In genomic region chr16:24645739-24646645, GRCh38 we compare ENCODE assay signal across 10 cellular contexts.
DNase-seq lines count a peak whose midpoint lies in the region; ATAC-seq and TF ChIP-seq lines count a peak whose summit lies in the region.
"Had no signal": no experiment of that assay in that cellular context is flagged by ENCODE, and none has a peak within 500 bp of the region (broad histone marks: within the 10 kb centered on the region; RNA-seq: fewer than 3 reads in every experiment).

No MANE protein-coding gene starts in this region.

- no peak overlapping the region for H3K4me3 Mint-ChIP-seq in natural killer cell treated with Interleukin-12 subunit alpha and Interleukin-12 subunit beta and Interleukin-15 and Interleukin-18, amount 100 ng/mL, for 72 hours
- no peak overlapping the region for H3K4me3 Mint-ChIP-seq in T-helper 2 cell treated with Interferon-gamma antibody and Interleukin-4, amounts not matched to agents 5 μg/mL and 100 μg/mL, for 36 hours

- H3K9me3 Mint-ChIP-seq in natural killer cell treated with Interleukin-12 subunit alpha and Interleukin-12 subunit beta and Interleukin-15 and Interleukin-18, amount 100 ng/mL, for 72 hours = no peaks in the 10 kb centered on the region
- no peaks in the 10 kb centered on the region for H3K9me3 Mint-ChIP-seq in T-helper 2 cell treated with Interferon-gamma antibody and Interleukin-4, amounts not matched to agents 5 μg/mL and 100 μg/mL, for 36 hours

- no peaks in the 10 kb centered on the region for H3K4me1 Mint-ChIP-seq in natural killer cell treated with Interleukin-12 subunit alpha and Interleukin-12 subunit beta and Interleukin-15 and Interleukin-18, amount 100 ng/mL, for 72 hours (ENCODE audit: low read depth in 2 of 2)
- H3K4me1 Mint-ChIP-seq in T-helper 2 cell treated with Interferon-gamma antibody and Interleukin-4, amounts not matched to agents 5 μg/mL and 100 μg/mL, for 36 hours (ENCODE audit: low read depth) = no peaks in the 10 kb centered on the region

- TF ChIP-seq CTCF in HFF-Myc (IDR thresholded peaks at IDR 0.05; ENCODE audit: low read depth, low read length, missing control alignments) = no peak

- no peak overlapping the region for H3K27ac Mint-ChIP-seq in natural killer cell treated with Interleukin-12 subunit alpha and Interleukin-12 subunit beta and Interleukin-15 and Interleukin-18, amount 100 ng/mL, for 72 hours
- no peak overlapping the region for H3K27ac Mint-ChIP-seq in T-helper 2 cell treated with Interferon-gamma antibody and Interleukin-4, amounts not matched to agents 5 μg/mL and 100 μg/mL, for 36 hours

- no peaks in the 10 kb centered on the region for H3K36me3 Mint-ChIP-seq in natural killer cell treated with Interleukin-12 subunit alpha and Interleukin-12 subunit beta and Interleukin-15 and Interleukin-18, amount 100 ng/mL, for 72 hours
- no peaks in the 10 kb centered on the region for H3K36me3 Mint-ChIP-seq in T-helper 2 cell treated with Interferon-gamma antibody and Interleukin-4, amounts not matched to agents 5 μg/mL and 100 μg/mL, for 36 hours (ENCODE audit: low read depth)

- DNase-seq in HFF-Myc (ENCODE audit: extremely low read depth, low read depth) = peak; percentile 99
- DNase-seq in T1000 (lab: John Stamatoyannopoulos, UW) = peak; percentile 76
- peak; percentile 96 for DNase-seq in glomerular endothelial cell (ENCODE audit: extremely low read depth, low read depth, low spot score)
- DNase-seq in smooth muscle cell of the brain vasculature (ENCODE audit: low read depth, low spot score) = peak; percentile 97
- DNase-seq in activated CD4-positive, CD25-positive, alpha-beta regulatory T cell treated with anti-CD3 and anti-CD28 coated beads, Interleukin-2, amount 50 U/mL, for 72 hours = no peak
- DNase-seq in natural killer cell treated with Interleukin-12 subunit alpha and Interleukin-12 subunit beta and Interleukin-15 and Interleukin-18, amount 100 ng/mL, for 72 hours (ENCODE audit: low spot score) = no peak
- no peak for DNase-seq in T-helper 2 cell treated with Interferon-gamma antibody and Interleukin-4, amounts not matched to agents 5 μg/mL and 100 μg/mL, for 36 hours (ENCODE audit: low spot score)
- DNase-seq: midbrain had no signal

- no peak overlapping the region for H3K4me3 ChIP-seq in HFF-Myc (replicated peaks; ENCODE audit: low read depth, low read length)
- H3K4me3 ChIP-seq: cardiac muscle cell had no signal

- no peak for ATAC-seq in HG02852 (IDR thresholded peaks at IDR 0.05; ENCODE audit: unreplicated experiment)
- no peak for ATAC-seq in natural killer cell treated with Interleukin-12 subunit alpha and Interleukin-12 subunit beta and Interleukin-15 and Interleukin-18, amount 100 ng/mL, for 72 hours

- H3K27me3 Mint-ChIP-seq in natural killer cell treated with Interleukin-12 subunit alpha and Interleukin-12 subunit beta and Interleukin-15 and Interleukin-18, amount 100 ng/mL, for 72 hours = peaks cover 6 to 10% of the 10 kb centered on the region in 2 donors
- H3K27me3 Mint-ChIP-seq in T-helper 2 cell treated with Interferon-gamma antibody and Interleukin-4, amounts not matched to agents 5 μg/mL and 100 μg/mL, for 36 hours (ENCODE audit: low read depth) = no peaks in the 10 kb centered on the region

Comparison
In these comparisons a context has a peak if more than half of its experiments do, and no peak if none do; other contexts are left out.
1. DNase-seq: peak in HFF-Myc (single experiment), T1000 (single experiment), glomerular endothelial cell (single experiment) and smooth muscle cell of the brain vasculature (single experiment); none in activated CD4-positive, CD25-positive, alpha-beta regulatory T cell treated with anti-CD3 and anti-CD28 coated beads, Interleukin-2, amount 50 U/mL, for 72 hours (single experiment), natural killer cell treated with Interleukin-12 subunit alpha and Interleukin-12 subunit beta and Interleukin-15 and Interleukin-18, amount 100 ng/mL, for 72 hours (single experiment) and T-helper 2 cell treated with Interferon-gamma antibody and Interleukin-4, amounts not matched to agents 5 μg/mL and 100 μg/mL, for 36 hours (single experiment).